Comparison of ENCODE assay signal across 13 cellular contexts in the genomic region with DNA sequence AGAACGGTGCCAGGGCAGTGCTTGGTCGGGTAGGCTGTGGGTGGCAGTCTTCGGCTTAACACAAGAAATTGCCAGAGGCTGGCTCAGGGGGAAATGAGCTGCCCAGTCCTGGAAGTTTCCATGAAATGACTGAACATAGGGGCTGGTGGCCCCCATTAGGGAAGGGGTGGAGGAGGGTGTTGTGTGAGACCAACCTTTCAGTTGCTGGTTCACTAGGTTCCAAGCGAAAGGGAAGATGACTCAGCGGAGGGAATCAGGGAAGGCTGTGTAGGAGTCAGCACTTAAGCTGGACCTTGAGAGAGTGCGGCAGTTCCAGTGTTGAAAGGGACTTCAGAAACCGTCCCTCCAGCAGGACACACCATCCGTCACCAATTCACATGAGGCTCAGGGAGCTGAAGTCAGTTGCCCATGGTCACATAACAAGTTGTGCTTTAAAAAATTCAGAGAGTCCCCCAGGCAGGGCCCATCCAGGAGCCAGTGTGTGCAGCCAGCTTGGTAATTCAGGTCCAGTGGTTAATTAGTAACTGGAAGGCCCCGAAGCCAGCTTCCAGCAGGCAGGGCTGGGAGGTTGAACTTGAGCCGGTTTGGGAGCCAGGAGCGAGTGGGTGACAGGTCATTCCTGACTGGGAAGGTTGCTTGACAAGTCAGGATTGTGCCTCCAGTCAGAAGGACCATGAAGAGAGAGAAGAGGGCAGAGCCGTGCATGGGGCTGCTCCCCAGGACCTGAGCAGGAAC. TPM values are rescaled to one million over a fixed set of nuclear protein-coding genes. Genes with fewer than 3 reads are reported as not detected.
DNase-seq lines count a peak whose midpoint lies in the region; ATAC-seq, FAIRE-seq and TF ChIP-seq lines count a peak whose summit lies in the region.
"Had no signal": no experiment of that assay in that cellular context is flagged by ENCODE, and none has a peak within 500 bp of the region (broad histone marks: within the 10 kb centered on the region; RNA-seq: fewer than 3 reads in every experiment).

TSS of gene SGK2 (plus strand) at position 616 of the 735 bp plus-strand sequence. CDS start 7,469 bp downstream, outside the sequence.

- POLR2A ChIA-PET in A549 (lab: Yijun Ruan, JAX) = interaction anchor here (0.5 to 1.6 kb wide), 5 partner anchors 9 to 133 kb away, joined by 3 to 12 read pairs (median 3); partner anchors contain the start of gene IFT52

- H3K9me3 Mint-ChIP-seq in endodermal cell = no peaks in the 10 kb centered on the region
- H3K9me3 Mint-ChIP-seq: activated T-helper 17 cell treated with anti-CD3 and anti-CD28 coated beads, Interleukin-2, amount 50 U/mL, for 72 hours; effector memory CD8-positive, alpha-beta T cell; T-helper 1 cell treated with Interleukin-12 subunit alpha and Interleukin-12 subunit beta and Interleukin-4 antibody, amounts not matched to agents 30 μg/mL and 1 μg/mL, for 36 hours had no signal

- no peaks in the 10 kb centered on the region for H3K27me3 Mint-ChIP-seq in endodermal cell (ENCODE audit: insufficient read depth)
- H3K27me3 Mint-ChIP-seq: activated T-helper 17 cell treated with anti-CD3 and anti-CD28 coated beads, Interleukin-2, amount 50 U/mL, for 72 hours had no signal

- H3K4me1 Mint-ChIP-seq in endodermal cell = peaks cover 9% of the 10 kb centered on the region

- H3K4me2 ChIP-seq in A549 = peak within 1 kb of the TSS; percentile 82

- TF ChIP-seq POLR2A in A549 (IDR thresholded peaks at IDR 0.05; ENCODE audit: low read length) = peak; percentile 33
- no peak for TF ChIP-seq POLR2A in NB4 (IDR thresholded peaks at IDR 0.05; ENCODE audit: extremely low read depth, insufficient read length)

- WGBS in A549 (ENCODE audit: missing lambda C conversion rate) = 3% methylated on average over 12 of the region's 12 CpGs
- 89 to 93% methylated on average over 10 to 12 of the region's 12 CpGs for WGBS in endodermal cell (ENCODE audit: insufficient coverage in 1 of 2, insufficient read length in 1 of 2), 2 experiments

- no peaks in the 10 kb centered on the region for H3K36me3 ChIP-seq in endodermal cell (ENCODE audit: control insufficient read depth, insufficient read depth, low read length)
- H3K36me3 ChIP-seq in mucosa of rectum (ENCODE audit: control insufficient read depth in 2 of 2, insufficient read depth in 2 of 2, low read length in 2 of 2) = no peaks in the 10 kb centered on the region

- FAIRE-seq in A549 (lab: Jason Lieb, UNC) = peak; percentile 76

- TF ChIP-seq CTCF in A549 (IDR thresholded peaks at IDR 0.05) (no peak), NB4 (IDR thresholded peaks at IDR 0.05; ENCODE audit: low read depth, low read length) (no peak), endodermal cell (conservative IDR thresholded peaks at IDR 0.05) (no peak)

- H3K4me1 ChIP-seq in A549 (peaks cover 40% of the 10 kb centered on the region), endodermal cell (ENCODE audit: control insufficient read depth, insufficient read depth, low read length) (peaks cover 2% of the 10 kb centered on the region), mucosa of rectum (ENCODE audit: control insufficient read depth in 2 of 2, insufficient read depth in 2 of 2, low read length in 2 of 2) (peaks cover 21 to 28% of the 10 kb centered on the region in 2 donors)

- peak within 1 kb of the TSS; percentile 53 for H3K27ac Mint-ChIP-seq in endodermal cell
- H3K27ac Mint-ChIP-seq: activated T-helper 17 cell treated with anti-CD3 and anti-CD28 coated beads, Interleukin-2, amount 50 U/mL, for 72 hours; T-helper 1 cell treated with Interleukin-12 subunit alpha and Interleukin-12 subunit beta and Interleukin-4 antibody, amounts not matched to agents 30 μg/mL and 1 μg/mL, for 36 hours had no signal

- peak within 1 kb of the TSS; percentile 22; the same call in 1 of the 3 replicates for H3K4me3 ChIP-seq in A549
- no peak within 1 kb of the TSS for H3K4me3 ChIP-seq in NB4 (ENCODE audit: low read depth, low read length)
- H3K4me3 ChIP-seq in endodermal cell (ENCODE audit: low read length) = no peak within 1 kb of the TSS
- H3K4me3 ChIP-seq in mucosa of rectum (ENCODE audit: low read length in 2 of 2) = peak within 1 kb of the TSS; percentile 61 to 77

- no peak; a peak in 1 of 5 replicates for TF ChIP-seq RAD21 in A549 (conservative IDR thresholded peaks at IDR 0.05 in 1 of 2, IDR thresholded peaks at IDR 0.05 in 1 of 2)

- H3K9me3 ChIP-seq in A549 = no peaks in the 10 kb centered on the region
- H3K9me3 ChIP-seq in endodermal cell (ENCODE audit: control insufficient read depth, low read length) = no peaks in the 10 kb centered on the region
- no peaks in the 10 kb centered on the region for H3K9me3 ChIP-seq in mucosa of rectum (ENCODE audit: control insufficient read depth in 2 of 2, low read length in 2 of 2)

- CTCF ChIA-PET in A549 (lab: Yijun Ruan, JAX) = interaction anchor here (1.0 to 5.4 kb wide), 5 partner anchors 9 to 522 kb away, joined by 3 to 56 read pairs (median 3); no protein-coding TSS in a partner anchor

- no peaks in the 10 kb centered on the region for H3K36me3 Mint-ChIP-seq in endodermal cell (ENCODE audit: low read depth)

- no peak for TF ChIP-seq EP300 in A549 (IDR thresholded peaks at IDR 0.05)

- ATAC-seq in A549 (peak; percentile 93 to 94), GM18502 (IDR thresholded peaks at IDR 0.05; ENCODE audit: poor library complexity, unreplicated experiment) (no peak), HG03097 (IDR thresholded peaks at IDR 0.05; ENCODE audit: low FRiP score, unreplicated experiment) (no peak)
- ATAC-seq: activated T-helper 17 cell treated with anti-CD3 and anti-CD28 coated beads, Interleukin-2, amount 50 U/mL, for 72 hours; effector memory CD8-positive, alpha-beta T cell had no signal

- H3K4me3 Mint-ChIP-seq in endodermal cell = no peak within 1 kb of the TSS
- H3K4me3 Mint-ChIP-seq: activated T-helper 17 cell treated with anti-CD3 and anti-CD28 coated beads, Interleukin-2, amount 50 U/mL, for 72 hours; effector memory CD8-positive, alpha-beta T cell; T-helper 1 cell treated with Interleukin-12 subunit alpha and Interleukin-12 subunit beta and Interleukin-4 antibody, amounts not matched to agents 30 μg/mL and 1 μg/mL, for 36 hours had no signal

- peak; percentile 87 to 90 for DNase-seq in A549 (ENCODE audit: low read depth in 1 of 2, low spot score in 1 of 2)
- DNase-seq in NB4 (ENCODE audit: low read depth) = peak; percentile 31
- no peak for DNase-seq in endodermal cell
- DNase-seq in NCI-H2227 treated with DMSO at 0.1 percent for 48 hours (lab: John Stamatoyannopoulos, UW) = no peak
- no peak for DNase-seq in activated T-cell treated with anti-CD3 and anti-CD28 coated beads, Interleukin-2, amount 50 U/mL, for 1 hour
- DNase-seq: effector memory CD8-positive, alpha-beta T cell; left cardiac atrium; NCI-H226 had no signal

- H3K27me3 ChIP-seq in endodermal cell (ENCODE audit: control insufficient read depth, insufficient read depth, low read length, poor library complexity, severe bottlenecking) = no peaks in the 10 kb centered on the region
- no peaks in the 10 kb centered on the region for H3K27me3 ChIP-seq in mucosa of rectum (ENCODE audit: control insufficient read depth in 2 of 2, insufficient read depth in 2 of 2, low read length in 2 of 2)

- H3K27ac ChIP-seq in A549 (peak within 1 kb of the TSS; percentile 97), endodermal cell (ENCODE audit: low read depth, low read length) (no peak within 1 kb of the TSS), mucosa of rectum (ENCODE audit: low read depth in 2 of 2, low read length in 2 of 2) (peak within 1 kb of the TSS; percentile 93 to 94)

- H3K9ac ChIP-seq in endodermal cell (ENCODE audit: extremely low read depth, low read length, poor library complexity, severe bottlenecking) = no peak within 1 kb of the TSS
- peak within 1 kb of the TSS; percentile 65 to 71 for H3K9ac ChIP-seq in mucosa of rectum (ENCODE audit: low read depth in 1 of 2, low read length in 2 of 2)

TF ChIP-seq in A549, 52 proteins besides CTCF, POLR2A, EP300 and RAD21:
- TF ChIP-seq FOSB (CRISPR knock-in tag; IDR thresholded peaks at IDR 0.05) = no peak
- peak; percentile 42 to 61; a peak in 3 of 5 replicates for TF ChIP-seq JUN (IDR thresholded peaks at IDR 0.05)
- TF ChIP-seq FOSL2 (IDR thresholded peaks at IDR 0.05) = no peak
- TF ChIP-seq FOSL2 (CRISPR knock-in tag; IDR thresholded peaks at IDR 0.05) = peak; percentile 79
- no peak for TF ChIP-seq NFE2L2 (conservative IDR thresholded peaks at IDR 0.05; ENCODE audit: low read length)
- TF ChIP-seq GATA3 (IDR thresholded peaks at IDR 0.05; ENCODE audit: borderline replicate concordance) = 0 out of 2 replicates have a peak, but pooled peaks have one; percentile 7
- TF ChIP-seq, protein P1, sequence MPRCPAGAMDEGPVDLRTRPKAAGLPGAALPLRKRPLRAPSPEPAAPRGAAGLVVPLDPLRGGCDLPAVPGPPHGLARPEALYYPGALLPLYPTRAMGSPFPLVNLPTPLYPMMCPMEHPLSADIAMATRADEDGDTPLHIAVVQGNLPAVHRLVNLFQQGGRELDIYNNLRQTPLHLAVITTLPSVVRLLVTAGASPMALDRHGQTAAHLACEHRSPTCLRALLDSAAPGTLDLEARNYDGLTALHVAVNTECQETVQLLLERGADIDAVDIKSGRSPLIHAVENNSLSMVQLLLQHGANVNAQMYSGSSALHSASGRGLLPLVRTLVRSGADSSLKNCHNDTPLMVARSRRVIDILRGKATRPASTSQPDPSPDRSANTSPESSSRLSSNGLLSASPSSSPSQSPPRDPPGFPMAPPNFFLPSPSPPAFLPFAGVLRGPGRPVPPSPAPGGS (IDR thresholded peaks at IDR 0.05) = 0 out of 3 replicates have a peak, but pooled peaks have one; percentile 29
- peak; percentile 92 for TF ChIP-seq MAFK (IDR thresholded peaks at IDR 0.05; ENCODE audit: partially characterized antibody)
- TF ChIP-seq MAX (IDR thresholded peaks at IDR 0.05) = 0 out of 2 replicates have a peak, but pooled peaks have one; percentile 66
- no peak for TF ChIP-seq PHF8 (IDR thresholded peaks at IDR 0.05; ENCODE audit: borderline replicate concordance, low read depth)

RNA-seq across cellular contexts. Expression of gene SGK2, which starts in this region (rescaled TPM):
- polyA plus RNA-seq in A549 (2011; rRNA removed) (9.4 and 10.4 TPM in 2 replicates), A549 (2017; fragmentation: RNase III; extraction: RNeasy Plus Mini Kit Qiagen cat#74134 plus additional on column Dnase treatment) (11.4 to 12.2 TPM (median 11.8 TPM) in 3 replicates)
- 7.5 and 9.5 TPM in 2 replicates for polyA plus RNA-seq in A549 (2012; cell fraction: cytosol; rRNA removed)
- 15.0 and 17.6 TPM in 2 replicates for polyA plus RNA-seq in A549 (2012; cell fraction: nucleus; rRNA removed)
- 19.4 and 20.2 TPM in 2 replicates for polyA minus RNA-seq in A549 (2011; rRNA and poly(A)+ RNA removed)
- 1 to 10 TPM; 1.6 to 5.3 TPM for total RNA-seq in endodermal cell
- 1.9 TPM for polyA plus RNA-seq in endodermal cell (2013, experiment 1 of 2)
- 2.3 TPM for polyA plus RNA-seq in endodermal cell (2013, experiment 2 of 2)

Comparison
In these comparisons a context has a peak if more than half of its experiments do, and no peak if none do; other contexts are left out.
1. ATAC-seq: peak in A549 (2 of 2); none in GM18502 (single experiment) and HG03097 (single experiment).
2. DNase-seq: peak in A549 (2 of 2) and NB4 (single experiment); none in endodermal cell (single experiment), NCI-H2227 treated with DMSO at 0.1 percent for 48 hours (single experiment) and activated T-cell treated with anti-CD3 and anti-CD28 coated beads, Interleukin-2, amount 50 U/mL, for 1 hour (single experiment).
3. H3K4me3 ChIP-seq: peak in A549 (single experiment) and mucosa of rectum (2 of 2); none in NB4 (single experiment) and endodermal cell (single experiment).